In the genomic region with DNA sequence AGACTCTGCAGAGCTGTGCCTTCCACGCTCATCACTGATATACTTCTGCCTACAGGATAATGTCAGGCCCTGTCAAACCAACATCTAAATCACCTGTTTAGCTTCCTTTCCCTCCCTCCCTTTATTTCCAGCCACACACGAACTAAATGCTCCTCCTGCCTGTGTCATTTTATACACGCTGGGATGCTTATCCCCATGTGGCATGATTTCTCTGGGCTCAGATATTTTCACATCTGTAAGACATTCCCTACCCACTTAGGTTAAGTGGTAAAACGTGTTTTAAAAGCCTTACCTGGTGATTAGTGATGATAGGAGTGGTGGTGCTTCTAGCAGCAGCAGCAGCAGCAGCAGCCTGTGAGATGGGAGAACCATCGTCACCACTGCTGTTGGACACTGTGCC, we compare ENCODE assay signal across 22 cellular contexts.
"Had no signal": no experiment of that assay in that cellular context is flagged by ENCODE, and none has a peak within 500 bp of the region (broad histone marks: within the 10 kb centered on the region; RNA-seq: fewer than 3 reads in every experiment).

No MANE protein-coding gene starts in this region.

- H3K4me3 ChIP-seq: K562 had no signal

- H3K4me1 Mint-ChIP-seq: IgD-negative memory B cell, T-cell had no signal

- DNase-seq: Kasumi-1, MM.1S, NCI-H1092 treated with DMSO at 0.1 percent for 48 hours, NCI-H1436, NCI-H187, NCI-H2029, NCI-H2081 treated with DMSO at 0.1 percent for 48 hours, NCI-H2171, NCI-H524, NCI-H526 treated with DMSO at 0.1 percent for 48 hours, NCI-H748 treated with DMSO at 0.1 percent for 48 hours, Right ventricle myocardium superior, RPMI8226, SIG-M5, SK-N-SH, SW 1271, T-cell had no signal

- ATAC-seq: HepG2, K562, T-cell had no signal

- H3K27ac ChIP-seq: KMS-11 had no signal

- H3K27ac Mint-ChIP-seq: T-cell; T-helper 1 cell treated with Interleukin-12 subunit alpha and Interleukin-12 subunit beta and Interleukin-4 antibody, amounts not matched to agents 30 μg/mL and 1 μg/mL, for 36 hours had no signal

- H3K27me3 Mint-ChIP-seq: IgD-negative memory B cell had no signal

- H3K9me3 ChIP-seq: SK-N-SH had no signal

- H3K36me3 Mint-ChIP-seq: IgD-negative memory B cell, T-cell had no signal

- H3K4me3 Mint-ChIP-seq: IgD-negative memory B cell; T-cell; T-helper 1 cell treated with Interleukin-12 subunit alpha and Interleukin-12 subunit beta and Interleukin-4 antibody, amounts not matched to agents 30 μg/mL and 1 μg/mL, for 36 hours had no signal
